9 cellular contexts compared by ENCODE assay signal in the genomic region with DNA sequence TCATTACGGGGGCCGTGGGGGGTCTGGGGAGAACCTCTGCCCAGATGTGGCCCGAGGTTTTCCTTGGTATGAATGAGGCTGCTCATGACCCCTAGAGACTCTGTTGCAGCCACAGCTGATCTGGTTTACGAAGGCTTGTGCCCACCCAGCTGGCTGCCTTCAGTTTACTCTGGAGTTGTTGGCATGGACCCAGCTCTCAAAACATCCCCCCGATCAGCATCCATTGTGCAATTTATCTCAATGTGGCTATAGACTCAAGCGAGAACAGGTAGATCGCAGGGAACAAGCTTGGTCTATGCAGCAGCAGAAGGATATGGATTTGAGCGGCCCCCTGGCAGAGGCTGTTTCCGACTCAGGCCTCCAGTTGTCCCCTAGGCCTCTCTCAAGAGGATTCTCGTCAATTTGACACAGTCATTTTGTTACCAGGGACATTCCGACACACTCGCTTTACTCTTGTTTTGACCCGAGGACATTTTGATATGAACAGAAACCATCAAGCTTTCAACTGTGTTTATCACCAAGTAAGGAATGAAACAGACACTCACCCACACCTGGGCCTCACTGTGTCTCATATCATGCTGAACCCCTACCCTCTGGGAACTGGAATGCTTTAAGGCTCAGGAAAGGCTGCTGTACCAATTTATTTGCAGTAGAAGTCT.
DNase-seq lines count a peak whose midpoint lies in the region; ATAC-seq and TF ChIP-seq lines count a peak whose summit lies in the region.
"Had no signal": no experiment of that assay in that cellular context is flagged by ENCODE, and none has a peak within 500 bp of the region (broad histone marks: within the 10 kb centered on the region; RNA-seq: fewer than 3 reads in every experiment).

No MANE protein-coding gene starts in this region.

- H3K4me3 Mint-ChIP-seq in CD4-positive, CD25-positive, alpha-beta regulatory T cell = peak overlapping the region; percentile 11 to 85 (median 64)
- H3K4me3 Mint-ChIP-seq in activated CD4-positive, alpha-beta memory T cell treated with anti-CD3 and anti-CD28 coated beads, Interleukin-2, amount 10 ng/mL, durations not matched to agents 7 days and 5 days = peak overlapping the region; percentile 7

- CTCF ChIA-PET in activated CD4-positive, alpha-beta memory T cell treated with anti-CD3 and anti-CD28 coated beads, Interleukin-2, amount 10 ng/mL, durations not matched to agents 7 days and 5 days (lab: Charles Lee) = interaction anchor here (6.0 to 9.5 kb wide), 2 partner anchors 12 to 14 kb away, joined by 39 to 155 read pairs; no protein-coding TSS in a partner anchor

- WGBS in body of pancreas, 2 donors = 74 to 77% methylated on average over 13 of the region's 13 CpGs

- peak overlapping the region; percentile 96 to 99 (median 97) for H3K27ac Mint-ChIP-seq in CD4-positive, CD25-positive, alpha-beta regulatory T cell
- H3K27ac Mint-ChIP-seq in activated CD4-positive, alpha-beta memory T cell treated with anti-CD3 and anti-CD28 coated beads, Interleukin-2, amount 10 ng/mL, durations not matched to agents 7 days and 5 days = peak overlapping the region; percentile 96

- H3K9me3 Mint-ChIP-seq in CD4-positive, CD25-positive, alpha-beta regulatory T cell = peaks cover 0 to 14% (median 1%) of the 10 kb centered on the region in 7 donors
- peaks cover 13% of the 10 kb centered on the region for H3K9me3 Mint-ChIP-seq in activated CD4-positive, alpha-beta memory T cell treated with anti-CD3 and anti-CD28 coated beads, Interleukin-2, amount 10 ng/mL, durations not matched to agents 7 days and 5 days

- TF ChIP-seq CTCF in body of pancreas (IDR thresholded peaks at IDR 0.05) = no peak

- peaks cover 69% of the 10 kb centered on the region for H3K4me1 ChIP-seq in CD4-positive, CD25-positive, alpha-beta regulatory T cell (ENCODE audit: control insufficient read depth, insufficient read depth, low read length, poor library complexity, severe bottlenecking)
- peaks cover 10% of the 10 kb centered on the region for H3K4me1 ChIP-seq in body of pancreas

- TF ChIP-seq POLR2A in body of pancreas (IDR thresholded peaks at IDR 0.05) = no peak

- H3K36me3 ChIP-seq in CD4-positive, CD25-positive, alpha-beta regulatory T cell (ENCODE audit: control insufficient read depth, insufficient read depth, low read length) = no peaks in the 10 kb centered on the region
- no peaks in the 10 kb centered on the region for H3K36me3 ChIP-seq in body of pancreas (replicated peaks in 1 of 2; ENCODE audit: insufficient read depth in 1 of 2, low read depth in 2 of 2)

- POLR2A ChIA-PET in activated CD4-positive, alpha-beta memory T cell treated with anti-CD3 and anti-CD28 coated beads, Interleukin-2, amount 10 ng/mL, durations not matched to agents 7 days and 5 days (lab: Charles Lee) = interaction anchor here (0.8 to 5.6 kb wide), 11 partner anchors 8 to 471 kb away, joined by 3 to 42 read pairs (median 6); partner anchors contain the start of genes KATNAL1 and USPL1

- H3K27me3 ChIP-seq in CD4-positive, CD25-positive, alpha-beta regulatory T cell (ENCODE audit: control insufficient read depth, insufficient read depth, low read length) = no peaks in the 10 kb centered on the region
- no peaks in the 10 kb centered on the region for H3K27me3 ChIP-seq in body of pancreas

- intact Hi-C loops in body of pancreas (cut with DNase I) = no loop called here

- DNase-seq in CD4-positive, CD25-positive, alpha-beta regulatory T cell = peak in 1 of 3 donors; percentile 33
- DNase-seq in activated CD4-positive, alpha-beta memory T cell treated with anti-CD3 and anti-CD28 coated beads, Interleukin-2, amount 10 ng/mL, durations not matched to agents 7 days and 5 days = no peak
- DNase-seq in HT-29 (ENCODE audit: low spot score) (no peak), body of pancreas (no peak), NCI-H1092 (lab: John Stamatoyannopoulos, UW) (no peak), AG20443 (ENCODE audit: low spot score) (no peak)
- DNase-seq: posterior cingulate gyrus had no signal

- no peak overlapping the region for H3K27ac ChIP-seq in CD4-positive, CD25-positive, alpha-beta regulatory T cell (ENCODE audit: insufficient read depth, low read length, poor library complexity, severe bottlenecking)
- H3K27ac ChIP-seq in body of pancreas = no peak overlapping the region

- H3K9me3 ChIP-seq in CD4-positive, CD25-positive, alpha-beta regulatory T cell (ENCODE audit: control insufficient read depth in 2 of 2, low read length in 2 of 2) = no peaks in the 10 kb centered on the region
- H3K9me3 ChIP-seq in body of pancreas = peaks cover 0 to 6% (median 0%) of the 10 kb centered on the region in 3 donors

- H3K27me3 Mint-ChIP-seq in CD4-positive, CD25-positive, alpha-beta regulatory T cell = no peaks in the 10 kb centered on the region
- no peaks in the 10 kb centered on the region for H3K27me3 Mint-ChIP-seq in activated CD4-positive, alpha-beta memory T cell treated with anti-CD3 and anti-CD28 coated beads, Interleukin-2, amount 10 ng/mL, durations not matched to agents 7 days and 5 days

- peaks cover 28 to 91% (median 62%) of the 10 kb centered on the region in 4 donors for H3K4me1 Mint-ChIP-seq in CD4-positive, CD25-positive, alpha-beta regulatory T cell
- H3K4me1 Mint-ChIP-seq in activated CD4-positive, alpha-beta memory T cell treated with anti-CD3 and anti-CD28 coated beads, Interleukin-2, amount 10 ng/mL, durations not matched to agents 7 days and 5 days = peaks cover 94% of the 10 kb centered on the region

- H3K36me3 Mint-ChIP-seq in CD4-positive, CD25-positive, alpha-beta regulatory T cell = peaks cover 10% of the 10 kb centered on the region
- peaks cover 27% of the 10 kb centered on the region for H3K36me3 Mint-ChIP-seq in activated CD4-positive, alpha-beta memory T cell treated with anti-CD3 and anti-CD28 coated beads, Interleukin-2, amount 10 ng/mL, durations not matched to agents 7 days and 5 days (ENCODE audit: low read depth)

- peak overlapping the region; percentile 43 for H3K4me3 ChIP-seq in CD4-positive, CD25-positive, alpha-beta regulatory T cell (ENCODE audit: low read depth, low read length)
- no peak overlapping the region for H3K4me3 ChIP-seq in body of pancreas

- no peak for ATAC-seq in CD4-positive, CD25-positive, alpha-beta regulatory T cell (ENCODE audit: low read depth in 2 of 2)
- ATAC-seq in GM18873 (IDR thresholded peaks at IDR 0.05; ENCODE audit: low FRiP score, unreplicated experiment) = peak; percentile 72
- ATAC-seq in HG02840 (IDR thresholded peaks at IDR 0.05; ENCODE audit: low FRiP score, unreplicated experiment) = peak; percentile 56
- no peak for ATAC-seq in body of pancreas

Comparison
In these comparisons a context has a peak if more than half of its experiments do, and no peak if none do; other contexts are left out.
1. ATAC-seq: peak in GM18873 (single experiment) and HG02840 (single experiment); none in CD4-positive, CD25-positive, alpha-beta regulatory T cell (0 of 2) and body of pancreas (single experiment).